ENCODE assay signal across 16 cellular contexts in genomic region chr7:81074406-81074805, GRCh38.
DNase-seq lines count a peak whose midpoint lies in the region; ATAC-seq and TF ChIP-seq lines count a peak whose summit lies in the region.
"Had no signal": no experiment of that assay in that cellular context is flagged by ENCODE, and none has a peak within 500 bp of the region (broad histone marks: within the 10 kb centered on the region; RNA-seq: fewer than 3 reads in every experiment).

No MANE protein-coding gene starts in this region.

- POLR2A ChIA-PET in T-cell (lab: Charles Lee): no interaction called here

- H3K4me1 Mint-ChIP-seq in nephron progenitor cell (no peaks in the 10 kb centered on the region), T-cell (no peaks in the 10 kb centered on the region)
- no peaks in the 10 kb centered on the region for H3K4me1 Mint-ChIP-seq in activated T-cell treated with anti-CD3 and anti-CD28 coated beads, Interleukin-2, amount 50 U/mL, for 72 hours (ENCODE audit: low read depth)

- H3K4me1 ChIP-seq in RWPE2 (ENCODE audit: insufficient read depth, poor library complexity, severe bottlenecking) (peaks cover 31% of the 10 kb centered on the region), foreskin keratinocyte (peaks cover 26% of the 10 kb centered on the region)
- H3K4me1 ChIP-seq: SJSA1 had no signal

- H3K9me3 ChIP-seq in RWPE2 (ENCODE audit: severe bottlenecking): no peaks in the 10 kb centered on the region
- H3K9me3 ChIP-seq: SJSA1 had no signal

- H3K4me3 ChIP-seq in RWPE2 (ENCODE audit: severe bottlenecking): no peak overlapping the region
- H3K4me3 ChIP-seq: GM12878, SJSA1 had no signal

- H3K9me3 Mint-ChIP-seq in nephron progenitor cell (peaks cover 47% of the 10 kb centered on the region), T-cell (peaks cover 10 to 22% (median 15%) of the 10 kb centered on the region in 3 donors)
- peaks cover 3 to 12% of the 10 kb centered on the region in 2 donors for H3K9me3 Mint-ChIP-seq in activated T-cell treated with anti-CD3 and anti-CD28 coated beads, Interleukin-2, amount 50 U/mL, for 72 hours

- H3K27ac ChIP-seq in RWPE2 (ENCODE audit: poor library complexity, severe bottlenecking) (peak overlapping the region; percentile 97), foreskin keratinocyte (peak overlapping the region; percentile 97)
- H3K27ac ChIP-seq: HL-60, KMS-11, SJSA1 had no signal

- peak overlapping the region; percentile 85 for H3K27ac Mint-ChIP-seq in nephron progenitor cell
- no peak overlapping the region for H3K27ac Mint-ChIP-seq in T-cell
- no peak overlapping the region for H3K27ac Mint-ChIP-seq in activated T-cell treated with anti-CD3 and anti-CD28 coated beads, Interleukin-2, amount 50 U/mL, for 72 hours
- H3K27ac Mint-ChIP-seq: CD4-positive, alpha-beta T cell had no signal

- no peak overlapping the region for H3K4me3 Mint-ChIP-seq in nephron progenitor cell
- H3K4me3 Mint-ChIP-seq in T-cell: no peak overlapping the region
- no peak overlapping the region for H3K4me3 Mint-ChIP-seq in activated T-cell treated with anti-CD3 and anti-CD28 coated beads, Interleukin-2, amount 50 U/mL, for 72 hours
- H3K4me3 Mint-ChIP-seq: CD4-positive, alpha-beta T cell had no signal

- no peaks in the 10 kb centered on the region for H3K36me3 ChIP-seq in RWPE2 (ENCODE audit: low read depth)
- H3K36me3 ChIP-seq: SJSA1 had no signal

- H3K36me3 Mint-ChIP-seq in nephron progenitor cell (ENCODE audit: low read depth): peaks cover 15% of the 10 kb centered on the region
- no peaks in the 10 kb centered on the region for H3K36me3 Mint-ChIP-seq in T-cell
- no peaks in the 10 kb centered on the region for H3K36me3 Mint-ChIP-seq in activated T-cell treated with anti-CD3 and anti-CD28 coated beads, Interleukin-2, amount 50 U/mL, for 72 hours (ENCODE audit: insufficient read depth in 2 of 2)

- TF ChIP-seq CTCF in RWPE2 (IDR thresholded peaks at IDR 0.05; ENCODE audit: poor library complexity, severe bottlenecking): no peak
- no peak for TF ChIP-seq CTCF in foreskin keratinocyte (conservative IDR thresholded peaks at IDR 0.05)
- no peak for TF ChIP-seq CTCF in nephron progenitor cell (IDR thresholded peaks at IDR 0.05)

- DNase-seq in ELF-1 (ENCODE audit: low read depth, low spot score): peak; percentile 42
- no peak for DNase-seq in RWPE2 (ENCODE audit: low spot score)
- peak in 1 of 2 donors; percentile 44 for DNase-seq in foreskin keratinocyte
- DNase-seq in nephron progenitor cell: no peak
- DNase-seq in T-cell: no peak
- no peak for DNase-seq in activated T-cell treated with anti-CD3 and anti-CD28 coated beads, Interleukin-2, amount 50 U/mL, for 72 hours
- DNase-seq in SKM-1 treated with dmso at 0.1 percent for 144 hours (lab: John Stamatoyannopoulos, UW; ENCODE audit: unreplicated experiment): no peak
- no peak for DNase-seq in stimulated activated CD4-positive, alpha-beta T cell treated with anti-CD3 and anti-CD28 coated beads, Interleukin-1b, Interleukin-23, amount 100 ng/mL, for 48 hours
- DNase-seq: CD4-positive, alpha-beta T cell; NCI-H1930; NCI-H226; NCI-H524 had no signal

- H3K27me3 ChIP-seq in RWPE2 (ENCODE audit: insufficient read depth, poor library complexity, severe bottlenecking) (no peaks in the 10 kb centered on the region), foreskin keratinocyte (no peaks in the 10 kb centered on the region)
- H3K27me3 ChIP-seq: SJSA1 had no signal

- CTCF ChIA-PET in T-cell (lab: Charles Lee): no interaction called here

- ATAC-seq in RWPE2 (ENCODE audit: low read depth) (no peak), foreskin keratinocyte (no peak), T-cell (replicated peaks in 1 of 4) (no peak)
- no peak for ATAC-seq in activated T-cell treated with anti-CD3 and anti-CD28 coated beads, Interleukin-2, amount 50 U/mL, for 72 hours (replicated peaks in 1 of 2)
- ATAC-seq: GM12878 had no signal

- no peaks in the 10 kb centered on the region for H3K27me3 Mint-ChIP-seq in nephron progenitor cell (ENCODE audit: low read depth, poor library complexity)
- H3K27me3 Mint-ChIP-seq in T-cell: no peaks in the 10 kb centered on the region
- no peaks in the 10 kb centered on the region for H3K27me3 Mint-ChIP-seq in activated T-cell treated with anti-CD3 and anti-CD28 coated beads, Interleukin-2, amount 50 U/mL, for 72 hours (ENCODE audit: low read depth)
- H3K27me3 Mint-ChIP-seq: CD4-positive, alpha-beta T cell had no signal
